Comparison of ENCODE assay signal across 10 cellular contexts in the genomic region with DNA sequence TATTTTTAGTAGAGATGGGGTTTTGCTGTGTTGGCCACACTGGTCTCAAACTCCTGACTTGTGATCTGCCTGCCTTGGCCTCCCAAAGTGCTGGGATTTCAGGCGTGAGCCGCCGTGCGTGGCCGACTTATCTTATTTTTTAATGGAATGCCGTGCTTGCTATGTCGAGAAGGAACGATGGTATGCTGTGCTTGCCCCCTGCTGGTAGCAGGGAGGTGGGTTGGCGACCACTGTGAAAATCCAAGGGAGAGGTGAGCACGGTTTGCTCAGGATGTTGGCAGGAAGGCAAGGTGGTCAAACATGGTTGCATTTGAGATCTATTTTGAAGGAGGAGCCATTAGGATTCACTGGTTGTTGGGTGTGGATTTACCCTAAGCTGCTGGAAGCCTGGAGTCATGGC. TPM values are rescaled to one million over a fixed set of nuclear protein-coding genes. Genes with fewer than 3 reads are reported as not detected.
DNase-seq lines count a peak whose midpoint lies in the region; ATAC-seq and TF ChIP-seq lines count a peak whose summit lies in the region.
"Had no signal": no experiment of that assay in that cellular context is flagged by ENCODE, and none has a peak within 500 bp of the region (broad histone marks: within the 10 kb centered on the region; RNA-seq: fewer than 3 reads in every experiment).

No MANE protein-coding gene starts in this region.

- no peaks in the 10 kb centered on the region for H3K9me2 ChIP-seq in MM.1S (replicated peaks; ENCODE audit: insufficient read depth, low read length)

- DNase-seq in activated CD4-positive, alpha-beta T cell treated with anti-CD3 and anti-CD28 coated beads for 36 hours, result peak; percentile 29
- DNase-seq in activated CD4-positive, alpha-beta T cell treated with anti-CD3 and anti-CD28 coated beads for 4 hours, result no peak
- DNase-seq in MM.1S, result peak; percentile 37
- DNase-seq in dermis blood vessel endothelial cell, result peak; percentile 48
- no peak for DNase-seq in osteoblast (ENCODE audit: insufficient read length, low spot score, missing footprints)
- no peak for DNase-seq in substantia nigra (lab: John Stamatoyannopoulos, UW)
- DNase-seq: AML-193 had no signal

- H3K27ac ChIP-seq in MM.1S (ENCODE audit: low read length) (no peak overlapping the region), osteoblast (ENCODE audit: low read depth, low read length) (no peak overlapping the region), substantia nigra (ENCODE audit: low read depth, low read length, poor library complexity, severe bottlenecking) (no peak overlapping the region)
- H3K27ac ChIP-seq: SK-N-MC had no signal

- no peak overlapping the region for H3K4me3 ChIP-seq in MM.1S (ENCODE audit: low read length)
- no peak overlapping the region for H3K4me3 ChIP-seq in osteoblast (ENCODE audit: insufficient read depth, low read length)
- H3K4me3 ChIP-seq: SK-N-MC had no signal

- peaks cover 7% of the 10 kb centered on the region for H3K27me3 Mint-ChIP-seq in activated CD4-positive, alpha-beta T cell treated with anti-CD3 and anti-CD28 coated beads for 36 hours

- ATAC-seq in activated CD4-positive, alpha-beta T cell treated with anti-CD3 and anti-CD28 coated beads for 36 hours, result no peak
- ATAC-seq in GM21381 (IDR thresholded peaks at IDR 0.05; ENCODE audit: unreplicated experiment) (no peak), HG02759 (IDR thresholded peaks at IDR 0.05; ENCODE audit: unreplicated experiment) (no peak)

- TF ChIP-seq CTCF in MM.1S (IDR thresholded peaks at IDR 0.05; ENCODE audit: low read length), result peak; percentile 63
- peak; percentile 54 for TF ChIP-seq CTCF in osteoblast (IDR thresholded peaks at IDR 0.05; ENCODE audit: extremely low read depth, low read depth, low read length)

- H3K36me3 ChIP-seq in MM.1S (replicated peaks; ENCODE audit: insufficient read depth, low read length), result no peaks in the 10 kb centered on the region
- H3K36me3 ChIP-seq in osteoblast (ENCODE audit: insufficient read depth, low read length), result no peaks in the 10 kb centered on the region

- intact Hi-C loops in activated CD4-positive, alpha-beta T cell treated with anti-CD3 and anti-CD28 coated beads for 36 hours (cut with DNase I, micrococcal nuclease), result loop anchor here (2.0 to 10.0 kb wide), 2 partner anchors 60 to 64 kb away; no protein-coding TSS in a partner anchor

- no peak overlapping the region for H3K27ac Mint-ChIP-seq in activated CD4-positive, alpha-beta T cell treated with anti-CD3 and anti-CD28 coated beads for 36 hours

- H4K20me1 ChIP-seq in MM.1S (ENCODE audit: insufficient read depth, low read length) (no peaks in the 10 kb centered on the region), osteoblast (ENCODE audit: insufficient read depth, low read length) (no peaks in the 10 kb centered on the region)

- no peak overlapping the region for H2AFZ ChIP-seq in MM.1S (ENCODE audit: low read length)
- H2AFZ ChIP-seq in osteoblast (ENCODE audit: low read length), result no peak overlapping the region

- H3K36me3 Mint-ChIP-seq in activated CD4-positive, alpha-beta T cell treated with anti-CD3 and anti-CD28 coated beads for 36 hours (ENCODE audit: low read depth), result no peaks in the 10 kb centered on the region

- CTCF ChIA-PET in activated CD4-positive, alpha-beta T cell treated with anti-CD3 and anti-CD28 coated beads for 36 hours (lab: Charles Lee), result interaction anchor here (1.2 kb wide), 1 partner anchor 16 kb away, joined by 3 read pairs; no protein-coding TSS in a partner anchor

- H3K79me2 ChIP-seq in MM.1S (ENCODE audit: low read length), result no peaks in the 10 kb centered on the region
- no peaks in the 10 kb centered on the region for H3K79me2 ChIP-seq in osteoblast (ENCODE audit: insufficient read depth, low read length)

- POLR2A ChIA-PET in activated CD4-positive, alpha-beta T cell treated with anti-CD3 and anti-CD28 coated beads for 36 hours (lab: Charles Lee), result no interaction called here

- no peaks in the 10 kb centered on the region for H3F3A ChIP-seq in MM.1S (ENCODE audit: insufficient read depth, low read length)

- no peaks in the 10 kb centered on the region for H3K4me1 ChIP-seq in MM.1S (ENCODE audit: low read length)
- no peaks in the 10 kb centered on the region for H3K4me1 ChIP-seq in osteoblast (ENCODE audit: insufficient read depth, low read length)

- H3K4me2 ChIP-seq in MM.1S (ENCODE audit: low read depth, low read length), result no peak overlapping the region
- H3K4me2 ChIP-seq in osteoblast (ENCODE audit: insufficient read depth, low read length), result no peak overlapping the region

- no peaks in the 10 kb centered on the region for H3K9me3 ChIP-seq in MM.1S (replicated peaks; ENCODE audit: insufficient read depth, low read length)
- no peaks in the 10 kb centered on the region for H3K9me3 ChIP-seq in osteoblast (ENCODE audit: low read depth, low read length)

- no peak overlapping the region for H3K9ac ChIP-seq in MM.1S (ENCODE audit: low read length)

- H3K4me1 Mint-ChIP-seq in activated CD4-positive, alpha-beta T cell treated with anti-CD3 and anti-CD28 coated beads for 36 hours, result peaks cover 2% of the 10 kb centered on the region

- no peaks in the 10 kb centered on the region for H3K9me3 Mint-ChIP-seq in activated CD4-positive, alpha-beta T cell treated with anti-CD3 and anti-CD28 coated beads for 36 hours (ENCODE audit: low read depth)

- H3K27me3 ChIP-seq in MM.1S (replicated peaks; ENCODE audit: insufficient read depth, low read length) (0 out of 2 replicates have a peak, but pooled peaks cover 3% of the 10 kb centered on the region), osteoblast (ENCODE audit: insufficient read depth, low read length) (no peaks in the 10 kb centered on the region)

- H3K4me3 Mint-ChIP-seq in activated CD4-positive, alpha-beta T cell treated with anti-CD3 and anti-CD28 coated beads for 36 hours, result no peak overlapping the region

RNA-seq across cellular contexts. Expression of gene RCC2, which starts 45.8 kb away (rescaled TPM):
- 100 to 1,000 TPM; 107 to 120 TPM for total RNA-seq in activated CD4-positive, alpha-beta T cell treated with anti-CD3 and anti-CD28 coated beads for 36 hours
- total RNA-seq in dermis blood vessel endothelial cell (118 and 122 TPM in 2 replicates), osteoblast (61.9 and 71.3 TPM in 2 replicates)

RNA-seq across cellular contexts. Expression of gene ARHGEF10L, which starts 54.2 kb away (rescaled TPM):
- total RNA-seq in activated CD4-positive, alpha-beta T cell treated with anti-CD3 and anti-CD28 coated beads for 36 hours, result not detected
- total RNA-seq in dermis blood vessel endothelial cell (0.70 and 0.85 TPM in 2 replicates), osteoblast (33.3 and 39.1 TPM in 2 replicates)

Comparison
In these comparisons a context has a peak if more than half of its experiments do, and no peak if none do; other contexts are left out.
1. DNase-seq: peak in activated CD4-positive, alpha-beta T cell treated with anti-CD3 and anti-CD28 coated beads for 36 hours (single experiment), MM.1S (single experiment) and dermis blood vessel endothelial cell (single experiment); none in activated CD4-positive, alpha-beta T cell treated with anti-CD3 and anti-CD28 coated beads for 4 hours (0 of 2), osteoblast (single experiment) and substantia nigra (0 of 49).
2. RNA of gene ARHGEF10L, which starts 54.2 kb away (total RNA-seq): 33.3 to 39.1 TPM in osteoblast; 0.70 to 0.85 TPM in dermis blood vessel endothelial cell and not detected in activated CD4-positive, alpha-beta T cell treated with anti-CD3 and anti-CD28 coated beads for 36 hours; every median in the first group is over 10 times any median in the second.